ENCODE assay signal across 8 cellular contexts in genomic region chr11:2139118-2139490, GRCh38. TPM values are rescaled to one million over a fixed set of nuclear protein-coding genes. Genes with fewer than 3 reads are reported as not detected.
DNase-seq lines count a peak whose midpoint lies in the region; TF ChIP-seq lines count a peak whose summit lies in the region.

TSS of gene IGF2 (minus strand) at chr11:2139389. CDS start at chr11:2135523, 3,866 bp downstream.

- no peak for TF ChIP-seq POLR2A in prostate gland (IDR thresholded peaks at IDR 0.05)

- H3K36me3 ChIP-seq in cardiac muscle cell (no peaks in the 10 kb centered on the region), prostate gland (no peaks in the 10 kb centered on the region)

- intact Hi-C loops in prostate gland (cut with DNase I): no loop called here

- TF ChIP-seq CTCF in WI38 (IDR thresholded peaks at IDR 0.05; ENCODE audit: low read depth, low read length): no peak
- TF ChIP-seq CTCF in cardiac muscle cell (IDR thresholded peaks at IDR 0.05; ENCODE audit: low read depth, low read length): no peak
- no peak for TF ChIP-seq CTCF in prostate gland (IDR thresholded peaks at IDR 0.05)

- H3K27me3 ChIP-seq in cardiac muscle cell (peaks cover 69% of the 10 kb centered on the region), prostate gland (replicated peaks; ENCODE audit: insufficient read depth) (peaks cover 29% of the 10 kb centered on the region)

- H3K4me1 ChIP-seq in cardiac muscle cell (ENCODE audit: low read depth) (no peaks in the 10 kb centered on the region), prostate gland (replicated peaks) (peaks cover 6% of the 10 kb centered on the region)

- 1% methylated on average over 58 of the region's 58 CpGs for WGBS in prostate gland

- no peaks in the 10 kb centered on the region for H3K9me3 ChIP-seq in cardiac muscle cell (ENCODE audit: low read depth)
- H3K9me3 ChIP-seq in prostate gland: no peaks in the 10 kb centered on the region

- H3K27ac ChIP-seq in cardiac muscle cell: no peak within 1 kb of the TSS
- no peak within 1 kb of the TSS for H3K27ac ChIP-seq in prostate gland

- DNase-seq in EL (peak; percentile 16), cardiac muscle cell (ENCODE audit: low read depth in 1 of 2, low spot score in 1 of 2) (peak in 1 of 2 donors; percentile 55), prostate gland (ENCODE audit: low spot score) (no peak), NCI-H146 (lab: John Stamatoyannopoulos, UW) (no peak), kidney tubule cell (ENCODE audit: low spot score) (no peak), DMS53 treated with DMSO at 0.1 percent for 48 hours (lab: John Stamatoyannopoulos, UW; ENCODE audit: unreplicated experiment) (no peak)
- no peak for DNase-seq in stimulated activated naive CD4-positive, alpha-beta T cell (lab: John Stamatoyannopoulos, UW)

- H3K4me3 ChIP-seq in WI38 (ENCODE audit: low read depth, low read length): peak within 1 kb of the TSS; percentile 58
- peak within 1 kb of the TSS; percentile 41 for H3K4me3 ChIP-seq in cardiac muscle cell
- H3K4me3 ChIP-seq in prostate gland: peak within 1 kb of the TSS; percentile 12 to 22

RNA-seq across cellular contexts. Expression of gene IGF2, which starts in this region (rescaled TPM):
- total RNA-seq in cardiac muscle cell (91.4 and 120 TPM in 2 replicates), prostate gland (10 to 100 TPM in 1 of 2 donors, 1 to 10 TPM in 1; 4.1 to 80.7 TPM)
- polyA plus RNA-seq in cardiac muscle cell: 136 and 155 TPM in 2 replicates
